Comparison of ENCODE assay signal across 28 cellular contexts in genomic region chr12:9037431-9037830, GRCh38.
"Had no signal": no experiment of that assay in that cellular context is flagged by ENCODE, and none has a peak within 500 bp of the region (broad histone marks: within the 10 kb centered on the region; RNA-seq: fewer than 3 reads in every experiment).

No MANE protein-coding gene starts in this region.

- H3K9me3 ChIP-seq: gastrocnemius medialis, left ventricle myocardium inferior, pancreas, psoas muscle, sigmoid colon, suprapubic skin, tibial artery, upper lobe of right lung had no signal

- H3K4me3 ChIP-seq: coronary artery, dorsolateral prefrontal cortex, gastrocnemius medialis, hepatocyte, left ventricle myocardium inferior, lung, pancreas, psoas muscle, sigmoid colon, SK-N-MC, suprapubic skin, tibial artery, upper lobe of right lung had no signal

- H3K4me3 Mint-ChIP-seq: activated naive CD4-positive, alpha-beta T cell treated with anti-CD3 and anti-CD28 coated beads for 36 hours; nephron progenitor cell; T-helper 1 cell treated with Interleukin-12 subunit alpha and Interleukin-12 subunit beta and Interleukin-4 antibody, amounts not matched to agents 30 μg/mL and 1 μg/mL, for 36 hours had no signal

- H3K36me3 ChIP-seq: brain microvascular endothelial cell, gastrocnemius medialis, left ventricle myocardium inferior, pancreas, sigmoid colon, suprapubic skin, tibial artery, upper lobe of right lung, WERI-Rb-1 had no signal

- H3K4me1 ChIP-seq: sigmoid colon, suprapubic skin, upper lobe of right lung had no signal

- H3K27me3 ChIP-seq: brain microvascular endothelial cell, dorsolateral prefrontal cortex, gastrocnemius medialis, hepatocyte, pancreas, sigmoid colon, suprapubic skin, tibial artery, upper lobe of right lung had no signal

- H3K9me3 Mint-ChIP-seq: T-helper 1 cell treated with Interleukin-12 subunit alpha and Interleukin-12 subunit beta and Interleukin-4 antibody, amounts not matched to agents 30 μg/mL and 1 μg/mL, for 36 hours had no signal

- ATAC-seq: gastrocnemius medialis, psoas muscle, upper lobe of right lung had no signal

- H3K4me1 Mint-ChIP-seq: nephron progenitor cell had no signal

- H3K27ac ChIP-seq: brain microvascular endothelial cell, coronary artery, dorsolateral prefrontal cortex, gastrocnemius medialis, hepatocyte, left ventricle myocardium inferior, psoas muscle, sigmoid colon, SK-N-MC, suprapubic skin, tibial artery, upper lobe of right lung, WERI-Rb-1 had no signal

- H3K27ac Mint-ChIP-seq: activated naive CD4-positive, alpha-beta T cell treated with anti-CD3 and anti-CD28 coated beads for 36 hours; nephron progenitor cell; T-helper 1 cell treated with Interleukin-12 subunit alpha and Interleukin-12 subunit beta and Interleukin-4 antibody, amounts not matched to agents 30 μg/mL and 1 μg/mL, for 36 hours had no signal

- DNase-seq: activated CD4-positive, alpha-beta T cell treated with anti-CD3 and anti-CD28 coated beads, Interleukin-2, amount 50 U/mL, for 1 hour; activated CD8-positive, alpha-beta memory T cell treated with anti-CD3 and anti-CD28 coated beads, Interleukin-2, amount 50 U/mL, for 48 hours; activated effector memory CD4-positive, alpha-beta T cell treated with anti-CD3 and anti-CD28 coated beads, Interleukin-2, amount 50 U/mL, for 16 hours; activated naive CD4-positive, alpha-beta T cell treated with anti-CD3 and anti-CD28 coated beads for 36 hours; amniotic stem cell; brain microvascular endothelial cell; dorsolateral prefrontal cortex; effector memory CD4-positive, alpha-beta T cell; gastrocnemius medialis; islet precursor cell; left ventricle myocardium inferior; mesendoderm; nephron progenitor cell; pancreas; psoas muscle; sigmoid colon; small intestine; stimulated activated CD4-positive, alpha-beta T cell treated with anti-CD3 and anti-CD28 coated beads, Interleukin-2, amount 100 ng/mL, for 24 hours; T1000; tibial artery; upper lobe of right lung; WERI-Rb-1 had no signal
